ENCODE assay signal across 11 cellular contexts in genomic region chr12:94689002-94689645, GRCh38. TPM values are rescaled to one million over a fixed set of nuclear protein-coding genes. Genes with fewer than 3 reads are reported as not detected.
A peak's percentile ranks its signal among the peaks of the same experiment; 100 is the strongest.
DNase-seq lines count a peak whose midpoint lies in the region; ATAC-seq and TF ChIP-seq lines count a peak whose summit lies in the region.
"Had no signal": no experiment of that assay in that cellular context is flagged by ENCODE, and none has a peak within 500 bp of the region (broad histone marks: within the 10 kb centered on the region; RNA-seq: fewer than 3 reads in every experiment).

No MANE protein-coding gene starts in this region.

- H3K4me1 ChIP-seq in muscle layer of duodenum (ENCODE audit: control insufficient read depth in 1 of 2, insufficient read depth in 2 of 2, low read length in 2 of 2) (peaks cover 3 to 20% of the 10 kb centered on the region in 2 donors), thyroid gland (peaks cover 11 to 12% of the 10 kb centered on the region in 2 donors)

- H3K4me1 Mint-ChIP-seq in MCF 10A (ENCODE audit: insufficient read depth, unreplicated experiment), result no peaks in the 10 kb centered on the region

- H3K4me3 Mint-ChIP-seq in MCF 10A (ENCODE audit: unreplicated experiment), result no peak overlapping the region
- H3K4me3 Mint-ChIP-seq: mesothelial cell of epicardium had no signal

- intact Hi-C loops in MCF 10A (cut with micrococcal nuclease) (no loop called here), thyroid gland (cut with DNase I) (no loop called here)

- TF ChIP-seq POLR2A in thyroid gland (IDR thresholded peaks at IDR 0.05), result no peak

- CTCF ChIA-PET in MCF 10A (lab: Yijun Ruan, JAX), result interaction anchor here (1.1 kb wide), 1 partner anchor 127 kb away, joined by 4 read pairs; no protein-coding TSS in a partner anchor

- H3K27me3 Mint-ChIP-seq in MCF 10A (ENCODE audit: insufficient read depth, unreplicated experiment), result no peaks in the 10 kb centered on the region

- no peaks in the 10 kb centered on the region for H3K9me3 Mint-ChIP-seq in MCF 10A (ENCODE audit: unreplicated experiment)
- H3K9me3 Mint-ChIP-seq: mesothelial cell of epicardium had no signal

- no peaks in the 10 kb centered on the region for H3K9me3 ChIP-seq in muscle layer of duodenum (ENCODE audit: control insufficient read depth in 1 of 2, low read length in 2 of 2)
- H3K9me3 ChIP-seq in thyroid gland, result no peaks in the 10 kb centered on the region
- H3K9me3 ChIP-seq: SJSA1 had no signal

- BruUV-seq in MCF 10A (replicated peaks; lab: Mats Ljungman, UMichigan), result no TSS peak

- peak; percentile 84 for ATAC-seq in HG02610 (IDR thresholded peaks at IDR 0.05; ENCODE audit: unreplicated experiment)
- ATAC-seq in HG02759 (IDR thresholded peaks at IDR 0.05; ENCODE audit: unreplicated experiment), result no peak

- WGBS in thyroid gland, 2 donors, result 75 to 76% methylated on average over 7 of the region's 7 CpGs

- H3K4me3 ChIP-seq in muscle layer of duodenum (ENCODE audit: low read depth in 1 of 2, low read length in 2 of 2) (peak overlapping the region; percentile 42 to 48), thyroid gland (replicated peaks in 1 of 3) (no peak overlapping the region)
- H3K4me3 ChIP-seq: SJSA1 had no signal

- POLR2A ChIA-PET in MCF 10A (lab: Yijun Ruan, JAX), result interaction anchor here (0.6 to 1.0 kb wide), 4 partner anchors 13 to 227 kb away, joined by 3 to 6 read pairs (median 3); no protein-coding TSS in a partner anchor

- no peak for TF ChIP-seq CTCF in MCF 10A (IDR thresholded peaks at IDR 0.05; ENCODE audit: unreplicated experiment)
- TF ChIP-seq CTCF in thyroid gland (IDR thresholded peaks at IDR 0.05), result no peak

- DNase-seq in CD1c-positive myeloid dendritic cell (ENCODE audit: extremely low spot score), result peak; percentile 12
- peak; percentile 22 for DNase-seq in MCF 10A (ENCODE audit: unreplicated experiment)
- DNase-seq in stimulated activated CD8-positive, alpha-beta memory T cell treated with anti-CD3 and anti-CD28 coated beads, Interleukin-4, amount 100 ng/mL, for 48 hours, result no peak
- DNase-seq in SW480 (ENCODE audit: low spot score), result no peak
- DNase-seq in thyroid gland, result no peak
- DNase-seq: NCI-H146 had no signal

- no peak overlapping the region for H3K27ac Mint-ChIP-seq in MCF 10A (ENCODE audit: low read depth, unreplicated experiment)
- H3K27ac Mint-ChIP-seq: mesothelial cell of epicardium had no signal

- H3K27me3 ChIP-seq in muscle layer of duodenum (ENCODE audit: low read depth, low read length) (no peaks in the 10 kb centered on the region), thyroid gland (no peaks in the 10 kb centered on the region)
- H3K27me3 ChIP-seq: SJSA1 had no signal

- no peaks in the 10 kb centered on the region for H3K36me3 Mint-ChIP-seq in MCF 10A (ENCODE audit: insufficient read depth, unreplicated experiment)
- H3K36me3 Mint-ChIP-seq: mesothelial cell of epicardium had no signal

- H3K36me3 ChIP-seq in muscle layer of duodenum (ENCODE audit: control insufficient read depth in 1 of 2, insufficient read depth in 2 of 2, low read length in 2 of 2), result no peaks in the 10 kb centered on the region
- no peaks in the 10 kb centered on the region for H3K36me3 ChIP-seq in thyroid gland
- H3K36me3 ChIP-seq: SJSA1 had no signal

- H3K27ac ChIP-seq in muscle layer of duodenum (ENCODE audit: low read length), result no peak overlapping the region
- H3K27ac ChIP-seq in thyroid gland, result no peak overlapping the region
- H3K27ac ChIP-seq: SJSA1 had no signal

RNA-seq across cellular contexts. Expression of gene TMCC3, which starts 38.8 kb away (rescaled TPM):
- total RNA-seq in MCF 10A (2022) (1.9 and 7.0 TPM in 2 replicates), thyroid gland (10 to 100 TPM; 15.0 to 25.6 (median 19.3) TPM)

Comparison
In these comparisons a context has a peak if more than half of its experiments do, and no peak if none do; other contexts are left out.
1. DNase-seq: peak in CD1c-positive myeloid dendritic cell (single experiment) and MCF 10A (single experiment); none in stimulated activated CD8-positive, alpha-beta memory T cell treated with anti-CD3 and anti-CD28 coated beads, Interleukin-4, amount 100 ng/mL, for 48 hours (single experiment), SW480 (single experiment) and thyroid gland (0 of 2).
2. H3K4me3 ChIP-seq: peak in muscle layer of duodenum (2 of 2); none in thyroid gland (0 of 3).